8 cellular contexts compared by ENCODE assay signal in the genomic region with DNA sequence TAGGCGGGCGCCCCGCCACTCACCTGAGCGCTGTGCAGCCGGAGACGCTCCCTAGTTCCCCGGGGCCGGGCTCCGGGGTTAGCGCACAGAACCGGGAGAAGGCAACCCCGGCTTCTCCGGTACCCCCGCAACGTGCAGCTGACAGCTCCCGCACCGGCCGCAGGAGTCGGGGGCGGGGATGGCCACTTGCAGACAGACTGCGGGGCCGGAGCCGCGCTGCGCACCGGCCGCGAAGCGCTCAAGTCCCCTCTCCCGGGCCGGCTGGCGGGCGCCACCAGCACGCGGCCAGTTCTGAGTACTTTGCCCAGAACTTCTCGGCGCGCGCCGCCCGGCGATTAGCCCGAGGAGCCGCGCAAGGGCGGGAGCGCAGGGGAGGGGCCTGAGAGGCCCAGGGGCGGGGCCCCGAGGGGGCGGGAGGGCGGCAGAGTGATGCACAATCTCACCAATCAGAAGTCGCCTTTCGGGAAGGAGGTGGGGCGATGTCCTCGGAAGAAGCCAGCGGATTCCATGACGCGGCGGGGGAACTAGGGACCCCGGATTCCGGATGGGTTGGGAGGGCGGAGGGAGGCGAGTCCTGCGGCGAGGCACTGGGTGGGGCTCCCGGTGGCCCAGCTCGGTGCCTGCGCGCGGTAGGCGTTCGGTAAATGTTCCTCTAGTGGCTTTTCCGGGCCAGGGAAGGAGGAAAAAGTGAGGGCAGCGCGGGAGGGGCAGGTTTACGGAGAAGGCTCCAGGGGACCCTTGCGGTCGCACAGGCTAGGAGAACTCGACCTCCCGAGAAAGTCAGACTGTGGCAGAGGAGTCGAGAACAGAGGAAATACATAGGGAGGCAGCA. TPM values are rescaled to one million over a fixed set of nuclear protein-coding genes. Genes with fewer than 3 reads are reported as not detected.
DNase-seq lines count a peak whose midpoint lies in the region; ATAC-seq and TF ChIP-seq lines count a peak whose summit lies in the region.

A gene with protein sequence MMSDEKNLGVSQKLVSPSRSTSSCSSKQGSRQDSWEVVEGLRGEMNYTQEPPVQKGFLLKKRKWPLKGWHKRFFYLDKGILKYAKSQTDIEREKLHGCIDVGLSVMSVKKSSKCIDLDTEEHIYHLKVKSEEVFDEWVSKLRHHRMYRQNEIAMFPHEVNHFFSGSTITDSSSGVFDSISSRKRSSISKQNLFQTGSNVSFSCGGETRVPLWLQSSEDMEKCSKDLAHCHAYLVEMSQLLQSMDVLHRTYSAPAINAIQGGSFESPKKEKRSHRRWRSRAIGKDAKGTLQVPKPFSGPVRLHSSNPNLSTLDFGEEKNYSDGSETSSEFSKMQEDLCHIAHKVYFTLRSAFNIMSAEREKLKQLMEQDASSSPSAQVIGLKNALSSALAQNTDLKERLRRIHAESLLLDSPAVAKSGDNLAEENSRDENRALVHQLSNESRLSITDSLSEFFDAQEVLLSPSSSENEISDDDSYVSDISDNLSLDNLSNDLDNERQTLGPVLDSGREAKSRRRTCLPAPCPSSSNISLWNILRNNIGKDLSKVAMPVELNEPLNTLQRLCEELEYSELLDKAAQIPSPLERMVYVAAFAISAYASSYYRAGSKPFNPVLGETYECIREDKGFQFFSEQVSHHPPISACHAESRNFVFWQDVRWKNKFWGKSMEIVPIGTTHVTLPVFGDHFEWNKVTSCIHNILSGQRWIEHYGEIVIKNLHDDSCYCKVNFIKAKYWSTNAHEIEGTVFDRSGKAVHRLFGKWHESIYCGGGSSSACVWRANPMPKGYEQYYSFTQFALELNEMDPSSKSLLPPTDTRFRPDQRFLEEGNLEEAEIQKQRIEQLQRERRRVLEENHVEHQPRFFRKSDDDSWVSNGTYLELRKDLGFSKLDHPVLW (minus strand): TSS at position 316 of the 832 bp plus-strand sequence. CDS start 87,706 bp downstream, outside the sequence.

- BruUV-seq in A673 (replicated peaks; lab: Mats Ljungman, UMichigan): no TSS peak

- H3K4me3 ChIP-seq in A673 (ENCODE audit: low read depth, low read length, poor library complexity, severe bottlenecking): peak within 1 kb of the TSS; percentile 82
- H3K4me3 ChIP-seq in breast epithelium: peak within 1 kb of the TSS; percentile 73 to 81 (median 80)
- peak within 1 kb of the TSS; percentile 89 for H3K4me3 ChIP-seq in smooth muscle cell

- no peaks in the 10 kb centered on the region for H4K20me1 ChIP-seq in smooth muscle cell (ENCODE audit: low read depth)

- intact Hi-C loops in A673 (cut with micrococcal nuclease; ENCODE audit: unreplicated experiment) (loop anchor here (2.0 to 5.0 kb wide), 2 partner anchors 92 to 159 kb away; no protein-coding TSS in a partner anchor), breast epithelium (cut with DNase I; ENCODE audit: low total_unique reads) (loop anchor here (5.0 kb wide), 1 partner anchor 1568 kb away; no protein-coding TSS in a partner anchor)

- H3K4me1 ChIP-seq in A673 (ENCODE audit: insufficient read depth, low read length, poor library complexity, severe bottlenecking) (peaks cover 16% of the 10 kb centered on the region), breast epithelium (peaks cover 0 to 3% of the 10 kb centered on the region in 2 donors), smooth muscle cell (ENCODE audit: low read depth) (peaks cover 7% of the 10 kb centered on the region)

- H3K4me2 ChIP-seq in smooth muscle cell: peak within 1 kb of the TSS; percentile 98

- 1% methylated on average over 54 of the region's 81 CpGs for WGBS in smooth muscle cell (ENCODE audit: low lambda C conversion rate)

- CTCF ChIA-PET in A673 (lab: Charles Lee): no interaction called here

- H2AFZ ChIP-seq in smooth muscle cell (ENCODE audit: low read depth): peak within 1 kb of the TSS; percentile 89

- H3F3A ChIP-seq in smooth muscle cell (ENCODE audit: low read depth): no peaks in the 10 kb centered on the region

- H3K9me3 ChIP-seq in A673 (ENCODE audit: low read depth, low read length, poor library complexity, severe bottlenecking) (peaks cover 5% of the 10 kb centered on the region), breast epithelium (no peaks in the 10 kb centered on the region), smooth muscle cell (replicated peaks; ENCODE audit: low read depth) (no peaks in the 10 kb centered on the region)

- H3K36me3 ChIP-seq in A673 (ENCODE audit: insufficient read depth, low read length, poor library complexity, severe bottlenecking): no peaks in the 10 kb centered on the region
- H3K36me3 ChIP-seq in breast epithelium: no peaks in the 10 kb centered on the region
- H3K36me3 ChIP-seq in smooth muscle cell (ENCODE audit: low read depth): no peaks in the 10 kb centered on the region

- TF ChIP-seq POLR2A in breast epithelium (IDR thresholded peaks at IDR 0.05): no peak

- H3K27me3 ChIP-seq in A673 (replicated peaks; ENCODE audit: insufficient read depth, low read depth, low read length, poor library complexity) (no peaks in the 10 kb centered on the region), breast epithelium (no peaks in the 10 kb centered on the region), smooth muscle cell (ENCODE audit: low read depth) (peaks cover 13% of the 10 kb centered on the region)

- H3K9ac ChIP-seq in smooth muscle cell (ENCODE audit: low read depth): peak within 1 kb of the TSS; percentile 76

- peak within 1 kb of the TSS; percentile 76 for H3K27ac ChIP-seq in A673 (ENCODE audit: low read depth, low read length, poor library complexity, severe bottlenecking)
- peak within 1 kb of the TSS; percentile 92 for H3K27ac ChIP-seq in VCaP
- peak within 1 kb of the TSS; percentile 80 to 90 for H3K27ac ChIP-seq in breast epithelium
- H3K27ac ChIP-seq in smooth muscle cell (ENCODE audit: low read depth): peak within 1 kb of the TSS; percentile 78

- H3K79me2 ChIP-seq in smooth muscle cell (ENCODE audit: low read depth): peaks cover 16% of the 10 kb centered on the region

- TF ChIP-seq CTCF in A673 (conservative IDR thresholded peaks at IDR 0.05; ENCODE audit: low read depth, low read length): no peak
- no peak for TF ChIP-seq CTCF in VCaP (conservative IDR thresholded peaks at IDR 0.05)
- TF ChIP-seq CTCF in breast epithelium (IDR thresholded peaks at IDR 0.05): no peak
- TF ChIP-seq CTCF in smooth muscle cell (IDR thresholded peaks at IDR 0.05; ENCODE audit: borderline replicate concordance, insufficient read depth, poor library complexity, severe bottlenecking): no peak

- peak; percentile 97 for DNase-seq in A673 (ENCODE audit: low spot score)
- DNase-seq in NCI-H2171 (lab: John Stamatoyannopoulos, UW): peak; percentile 96
- peak; percentile 91 to 94 for DNase-seq in breast epithelium (ENCODE audit: low spot score in 2 of 2)
- peak; percentile 95 for DNase-seq in iPS-NIHi7 (ENCODE audit: extremely low spot score)
- DNase-seq in smooth muscle cell (lab: John Stamatoyannopoulos, UW; ENCODE audit: unreplicated experiment): peak; percentile 85

- ATAC-seq in GM18861 (IDR thresholded peaks at IDR 0.05; ENCODE audit: unreplicated experiment): peak; percentile 51
- peak; percentile 63 for ATAC-seq in HG03095 (IDR thresholded peaks at IDR 0.05; ENCODE audit: unreplicated experiment)

- POLR2A ChIA-PET in A673 (lab: Charles Lee; ENCODE audit: low non-redundant PET): interaction anchor here (0.7 kb wide), 2 partner anchors 143 to 407 kb away, joined by 3 read pairs; no protein-coding TSS in a partner anchor

RNA-seq across cellular contexts. Expression of the gene that starts here (rescaled TPM):
- total RNA-seq in A673 (2021) (17.1 and 21.4 TPM in 2 replicates), breast epithelium (10 to 100 TPM in 1 of 3 donors, 1 to 10 TPM in 2; 6.4 to 20.5 (median 8.5) TPM), smooth muscle cell (11.9 and 16.3 TPM in 2 replicates)
- polyA plus RNA-seq in smooth muscle cell: 6.2 and 8.3 TPM in 2 replicates

Comparison
In these comparisons a context has a peak if more than half of its experiments do, and no peak if none do; other contexts are left out.
1. Peak in every context shown above with its lines: DNase-seq, ATAC-seq, H3K4me3 ChIP-seq and H3K27ac ChIP-seq.